Comparison of ENCODE assay signal across 32 cellular contexts in genomic region chr17:70687421-70687820, GRCh38.
DNase-seq lines count a peak whose midpoint lies in the region; ATAC-seq and TF ChIP-seq lines count a peak whose summit lies in the region.
"Had no signal": no experiment of that assay in that cellular context is flagged by ENCODE, and none has a peak within 500 bp of the region (broad histone marks: within the 10 kb centered on the region; RNA-seq: fewer than 3 reads in every experiment).

No MANE protein-coding gene starts in this region.

- no peak for TF ChIP-seq POLR2A in upper lobe of left lung (IDR thresholded peaks at IDR 0.05)

- H3K14ac ChIP-seq in trophoblast cell (ENCODE audit: low read length) = no peak overlapping the region

- no peak overlapping the region for H4K12ac ChIP-seq in trophoblast cell (ENCODE audit: low read depth, low read length)

- no peak overlapping the region for H2BK12ac ChIP-seq in trophoblast cell (ENCODE audit: low read length)

- H3K4me1 ChIP-seq in trophoblast cell (ENCODE audit: control insufficient read depth in 1 of 2, insufficient read depth in 2 of 2, low read length in 2 of 2) (no peaks in the 10 kb centered on the region), upper lobe of left lung (no peaks in the 10 kb centered on the region), PC-3 (ENCODE audit: insufficient read depth, low read length) (no peaks in the 10 kb centered on the region)
- H3K4me1 ChIP-seq: spleen, testis, vagina had no signal

- no peak overlapping the region for H2AK5ac ChIP-seq in trophoblast cell (ENCODE audit: low read length)

- H3K9me3 ChIP-seq in trophoblast cell (ENCODE audit: insufficient read depth, low read depth, low read length) (no peaks in the 10 kb centered on the region), upper lobe of left lung (no peaks in the 10 kb centered on the region), PC-3 (ENCODE audit: low read length) (no peaks in the 10 kb centered on the region)
- H3K9me3 ChIP-seq: SK-N-SH, spleen, testis, vagina had no signal

- ATAC-seq in upper lobe of left lung (ENCODE audit: low FRiP score in 2 of 2) (no peak), PC-3 (no peak), HG03097 (IDR thresholded peaks at IDR 0.05; ENCODE audit: low FRiP score, unreplicated experiment) (no peak)
- ATAC-seq: Right ventricle myocardium inferior had no signal

- no peaks in the 10 kb centered on the region for H3K36me3 ChIP-seq in trophoblast cell (ENCODE audit: control insufficient read depth in 1 of 2, insufficient read depth in 2 of 2, low read length in 2 of 2)
- H3K36me3 ChIP-seq in upper lobe of left lung = no peaks in the 10 kb centered on the region
- H3K36me3 ChIP-seq in PC-3 (ENCODE audit: low read depth, low read length) = no peaks in the 10 kb centered on the region
- H3K36me3 ChIP-seq: cardiac muscle cell, spleen, vagina had no signal

- no peak overlapping the region for H2BK120ac ChIP-seq in trophoblast cell (ENCODE audit: insufficient read depth, low read length, poor library complexity)

- no peak overlapping the region for H3K4ac ChIP-seq in trophoblast cell (ENCODE audit: low read depth, low read length)

- H2BK5ac ChIP-seq in trophoblast cell (ENCODE audit: low read depth, low read length, poor library complexity) = no peak overlapping the region

- H4K20me1 ChIP-seq in PC-3 (ENCODE audit: low read length) = no peaks in the 10 kb centered on the region

- H3K4me3 ChIP-seq in trophoblast cell (ENCODE audit: low read depth, low read length) (no peak overlapping the region), upper lobe of left lung (no peak overlapping the region), PC-3 (ENCODE audit: low read length) (no peak overlapping the region)
- H3K4me3 ChIP-seq: cardiac muscle cell, coronary artery, spleen, testis, vagina had no signal

- intact Hi-C loops in PC-3 (cut with micrococcal nuclease) = no loop called here

- H3K27me3 ChIP-seq in trophoblast cell (ENCODE audit: insufficient read depth, low read length) (no peaks in the 10 kb centered on the region), upper lobe of left lung (no peaks in the 10 kb centered on the region), PC-3 (ENCODE audit: low read length) (peaks cover 88% of the 10 kb centered on the region)
- H3K27me3 ChIP-seq: cardiac muscle cell, spleen, testis, vagina had no signal

- no TSS peak for BruUV-seq in PC-3 (replicated peaks; lab: Mats Ljungman, UMichigan)

- WGBS in trophoblast cell (ENCODE audit: extremely low coverage, insufficient coverage, insufficient read length) = no CpG with 5 or more reads among the region's 1 CpG
- WGBS in upper lobe of left lung, 2 donors = 54 to 56% methylated on average over 1 of the region's 1 CpG

- H3K18ac ChIP-seq in trophoblast cell (ENCODE audit: low read length) = no peak overlapping the region

- H3K79me2 ChIP-seq in trophoblast cell (ENCODE audit: control insufficient read depth, insufficient read depth, low read length, poor library complexity) (no peaks in the 10 kb centered on the region), PC-3 (ENCODE audit: low read length) (no peaks in the 10 kb centered on the region)

- no peak overlapping the region for H4K8ac ChIP-seq in trophoblast cell (ENCODE audit: low read depth, low read length)

- POLR2A ChIA-PET in PC-3 (lab: Charles Lee; ENCODE audit: unreplicated experiment) = no interaction called here

- no peak for TF ChIP-seq CTCF in VCaP (conservative IDR thresholded peaks at IDR 0.05)
- no peak for TF ChIP-seq CTCF in upper lobe of left lung (IDR thresholded peaks at IDR 0.05)
- TF ChIP-seq CTCF in PC-3 (conservative IDR thresholded peaks at IDR 0.05; ENCODE audit: low read depth, low read length) = no peak

- no peaks in the 10 kb centered on the region for H3K9me2 ChIP-seq in PC-3 (replicated peaks; ENCODE audit: low read length)
- H3K9me2 ChIP-seq: SK-N-SH had no signal

- H3K9ac ChIP-seq in trophoblast cell (ENCODE audit: low read length) (no peak overlapping the region), PC-3 (ENCODE audit: low read length) (no peak overlapping the region)
- H3K9ac ChIP-seq: SK-N-SH had no signal

- H4K91ac ChIP-seq in trophoblast cell (ENCODE audit: low read depth, low read length) = no peak overlapping the region

- H3K23ac ChIP-seq in trophoblast cell (ENCODE audit: low read length) = no peak overlapping the region

- no peaks in the 10 kb centered on the region for H3K79me1 ChIP-seq in trophoblast cell (ENCODE audit: low read length)

- CTCF ChIA-PET in PC-3 (lab: Charles Lee) = no interaction called here

- H3F3A ChIP-seq in PC-3 (ENCODE audit: low read length, unreplicated experiment) = no peaks in the 10 kb centered on the region

- no peak overlapping the region for H2AFZ ChIP-seq in trophoblast cell (ENCODE audit: insufficient read depth, low read length, poor library complexity)
- H2AFZ ChIP-seq in PC-3 (ENCODE audit: low read length) = no peak overlapping the region

- no peak for TF ChIP-seq EP300 in upper lobe of left lung (IDR thresholded peaks at IDR 0.05)

- H3K27ac ChIP-seq in VCaP = peak overlapping the region; percentile 20; the same call in 1 of the 2 replicates
- H3K27ac ChIP-seq in trophoblast cell (ENCODE audit: low read depth, low read length) = no peak overlapping the region
- H3K27ac ChIP-seq in upper lobe of left lung = no peak overlapping the region
- no peak overlapping the region for H3K27ac ChIP-seq in PC-3 (ENCODE audit: low read length)
- H3K27ac ChIP-seq: cardiac muscle cell, coronary artery, HL-60, spleen, testis, vagina had no signal

- peak; percentile 3 for DNase-seq in HT-29 (ENCODE audit: low spot score)
- DNase-seq in kidney glomerular epithelial cell (lab: John Stamatoyannopoulos, UW) = peak; percentile 31
- DNase-seq in trophoblast cell = peak; percentile 1 to 64
- DNase-seq in upper lobe of left lung = no peak
- DNase-seq in PC-3 = no peak
- DNase-seq in NCI-H2171 treated with DMSO at 0.1 percent for 48 hours (lab: John Stamatoyannopoulos, UW) = no peak
- DNase-seq: activated CD4-positive, CD25-positive, alpha-beta regulatory T cell; activated effector memory CD4-positive, alpha-beta T cell treated with anti-CD3 and anti-CD28 coated beads, Interleukin-2, amount 50 U/mL, for 16 hours; activated T-cell treated with anti-CD3 and anti-CD28 coated beads, Interleukin-2, amount 50 U/mL, for 24 hours; CD8-positive, alpha-beta memory T cell; DMS 273 treated with DMSO at 0.1 percent for 48 hours; effector memory CD4-positive, alpha-beta T cell; EL; GOT3; HFFc6; Karpas-422; mammary epithelial cell; MV-4-11; NCI-H146; NCI-H2107; NCI-H446 treated with DMSO at 0.1 percent for 48 hours; SK-N-SH; spleen; stimulated activated CD4-positive, alpha-beta T cell treated with anti-CD3 and anti-CD28 coated beads, Interleukin-2, amount 100 ng/mL, for 24 hours; testis had no signal

- H3K4me2 ChIP-seq in trophoblast cell (ENCODE audit: low read length) (no peak overlapping the region), PC-3 (ENCODE audit: low read length) (no peak overlapping the region)
- H3K4me2 ChIP-seq: SK-N-SH had no signal

Comparison
In these comparisons a context has a peak if more than half of its experiments do, and no peak if none do; other contexts are left out.
1. DNase-seq: peak in HT-29 (single experiment), kidney glomerular epithelial cell (single experiment) and trophoblast cell (2 of 2); none in upper lobe of left lung (0 of 2), PC-3 (single experiment) and NCI-H2171 treated with DMSO at 0.1 percent for 48 hours (single experiment).